Comparison of ENCODE assay signal across 8 cellular contexts in genomic region chr14:70188608-70189540, GRCh38. TPM values are rescaled to one million over a fixed set of nuclear protein-coding genes. Genes with fewer than 3 reads are reported as not detected.
DNase-seq lines count a peak whose midpoint lies in the region; ATAC-seq and TF ChIP-seq lines count a peak whose summit lies in the region.

A gene with protein sequence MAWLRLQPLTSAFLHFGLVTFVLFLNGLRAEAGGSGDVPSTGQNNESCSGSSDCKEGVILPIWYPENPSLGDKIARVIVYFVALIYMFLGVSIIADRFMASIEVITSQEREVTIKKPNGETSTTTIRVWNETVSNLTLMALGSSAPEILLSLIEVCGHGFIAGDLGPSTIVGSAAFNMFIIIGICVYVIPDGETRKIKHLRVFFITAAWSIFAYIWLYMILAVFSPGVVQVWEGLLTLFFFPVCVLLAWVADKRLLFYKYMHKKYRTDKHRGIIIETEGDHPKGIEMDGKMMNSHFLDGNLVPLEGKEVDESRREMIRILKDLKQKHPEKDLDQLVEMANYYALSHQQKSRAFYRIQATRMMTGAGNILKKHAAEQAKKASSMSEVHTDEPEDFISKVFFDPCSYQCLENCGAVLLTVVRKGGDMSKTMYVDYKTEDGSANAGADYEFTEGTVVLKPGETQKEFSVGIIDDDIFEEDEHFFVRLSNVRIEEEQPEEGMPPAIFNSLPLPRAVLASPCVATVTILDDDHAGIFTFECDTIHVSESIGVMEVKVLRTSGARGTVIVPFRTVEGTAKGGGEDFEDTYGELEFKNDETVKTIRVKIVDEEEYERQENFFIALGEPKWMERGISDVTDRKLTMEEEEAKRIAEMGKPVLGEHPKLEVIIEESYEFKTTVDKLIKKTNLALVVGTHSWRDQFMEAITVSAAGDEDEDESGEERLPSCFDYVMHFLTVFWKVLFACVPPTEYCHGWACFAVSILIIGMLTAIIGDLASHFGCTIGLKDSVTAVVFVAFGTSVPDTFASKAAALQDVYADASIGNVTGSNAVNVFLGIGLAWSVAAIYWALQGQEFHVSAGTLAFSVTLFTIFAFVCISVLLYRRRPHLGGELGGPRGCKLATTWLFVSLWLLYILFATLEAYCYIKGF (minus strand): TSS chr14:70188951. CDS start chr14:70168422, 20,529 bp downstream.

- peaks cover 50 to 77% (median 53%) of the 10 kb centered on the region in 3 donors for H3K27me3 Mint-ChIP-seq in CD14-positive monocyte (ENCODE audit: low read depth in 3 of 3)
- H3K27me3 Mint-ChIP-seq in activated T-helper 17 cell treated with anti-CD3 and anti-CD28 coated beads, Interleukin-2, amount 50 U/mL, for 72 hours = peaks cover 64% of the 10 kb centered on the region
- H3K27me3 Mint-ChIP-seq in neural progenitor cell (ENCODE audit: insufficient read depth, low read depth) = peaks cover 20% of the 10 kb centered on the region

- intact Hi-C loops in CD14-positive monocyte (cut with micrococcal nuclease) = no loop called here

- peaks cover 23% of the 10 kb centered on the region for H3K4me1 Mint-ChIP-seq in CD14-positive monocyte
- H3K4me1 Mint-ChIP-seq in activated T-helper 17 cell treated with anti-CD3 and anti-CD28 coated beads, Interleukin-2, amount 50 U/mL, for 72 hours = peaks cover 5% of the 10 kb centered on the region
- H3K4me1 Mint-ChIP-seq in neural progenitor cell = peaks cover 22% of the 10 kb centered on the region

- H3K9me3 ChIP-seq in neural progenitor cell (ENCODE audit: low read depth) = no peaks in the 10 kb centered on the region

- H3K27ac Mint-ChIP-seq in CD14-positive monocyte (no peak within 1 kb of the TSS), neural progenitor cell (peak within 1 kb of the TSS; percentile 17)
- H3K27ac Mint-ChIP-seq in activated T-helper 17 cell treated with anti-CD3 and anti-CD28 coated beads, Interleukin-2, amount 50 U/mL, for 72 hours = peak within 1 kb of the TSS; percentile 56

- peak; percentile 48 for TF ChIP-seq POLR2A in GM19193 (IDR thresholded peaks at IDR 0.05; ENCODE audit: extremely low read depth, insufficient read depth, insufficient read length)

- H2AFZ ChIP-seq in neural progenitor cell (replicated peaks) = peak within 1 kb of the TSS; percentile 87

- H4K20me1 ChIP-seq in neural progenitor cell (ENCODE audit: low read depth) = no peaks in the 10 kb centered on the region

- H3K27ac ChIP-seq in neural progenitor cell = no peak within 1 kb of the TSS

- peaks cover 16% of the 10 kb centered on the region for H3F3A ChIP-seq in neural progenitor cell (ENCODE audit: low read depth)

- H3K4me1 ChIP-seq in neural progenitor cell = peaks cover 22% of the 10 kb centered on the region

- no peaks in the 10 kb centered on the region for H3K36me3 ChIP-seq in neural progenitor cell

- H3K4me3 ChIP-seq in neural progenitor cell = peak within 1 kb of the TSS; percentile 76

- H3K9me3 Mint-ChIP-seq in CD14-positive monocyte = peaks cover 0 to 23% (median 10%) of the 10 kb centered on the region in 7 donors
- H3K9me3 Mint-ChIP-seq in activated T-helper 17 cell treated with anti-CD3 and anti-CD28 coated beads, Interleukin-2, amount 50 U/mL, for 72 hours = no peaks in the 10 kb centered on the region
- H3K9me3 Mint-ChIP-seq in neural progenitor cell = no peaks in the 10 kb centered on the region

- TF ChIP-seq CTCF in CD14-positive monocyte (IDR thresholded peaks at IDR 0.05) (no peak), neural progenitor cell (IDR thresholded peaks at IDR 0.05) (no peak)

- H3K4me3 Mint-ChIP-seq in CD14-positive monocyte (peak within 1 kb of the TSS; percentile 75 to 89), neural progenitor cell (peak within 1 kb of the TSS; percentile 94)
- peak within 1 kb of the TSS; percentile 85 for H3K4me3 Mint-ChIP-seq in activated T-helper 17 cell treated with anti-CD3 and anti-CD28 coated beads, Interleukin-2, amount 50 U/mL, for 72 hours

- peaks cover 0 to 7% of the 10 kb centered on the region in 2 donors for H3K36me3 Mint-ChIP-seq in CD14-positive monocyte
- H3K36me3 Mint-ChIP-seq in activated T-helper 17 cell treated with anti-CD3 and anti-CD28 coated beads, Interleukin-2, amount 50 U/mL, for 72 hours (ENCODE audit: low read depth) = no peaks in the 10 kb centered on the region
- no peaks in the 10 kb centered on the region for H3K36me3 Mint-ChIP-seq in neural progenitor cell

- H3K27me3 ChIP-seq in neural progenitor cell = peaks cover 74% of the 10 kb centered on the region

- DNase-seq in CD14-positive monocyte (ENCODE audit: low spot score) (no peak), NCI-H1694 (lab: John Stamatoyannopoulos, UW) (peak; percentile 92), germinal center (ENCODE audit: low spot score) (peak; percentile 47), neural progenitor cell (ENCODE audit: low spot score) (peak; percentile 77), mesenteric fat pad (ENCODE audit: low spot score) (no peak)

- H3K79me2 ChIP-seq in neural progenitor cell (ENCODE audit: low read depth) = no peaks in the 10 kb centered on the region

- peak within 1 kb of the TSS; percentile 100 for H3K4me2 ChIP-seq in neural progenitor cell

- H3K9ac ChIP-seq in neural progenitor cell = no peak within 1 kb of the TSS

- ATAC-seq in activated T-helper 17 cell treated with anti-CD3 and anti-CD28 coated beads, Interleukin-2, amount 50 U/mL, for 72 hours (replicated peaks) = peak; percentile 54
- no peak for ATAC-seq in HG03565 (IDR thresholded peaks at IDR 0.05; ENCODE audit: unreplicated experiment)

RNA-seq across cellular contexts. Expression of the gene that starts here (rescaled TPM):
- not detected for polyA plus RNA-seq in CD14-positive monocyte
- 1 to 10 TPM in 1 of 2 donors, under 1 TPM in 1; 0.15 to 2.0 TPM for total RNA-seq in activated T-helper 17 cell treated with anti-CD3 and anti-CD28 coated beads, Interleukin-2, amount 50 U/mL, for 72 hours
- 0.24 and 0.71 TPM in 2 replicates for total RNA-seq in neural progenitor cell (ENCODE audit: low replicate concordance)
- 0.16 TPM for total RNA-seq in mesenteric fat pad

Comparison
In these comparisons a context has a peak if more than half of its experiments do, and no peak if none do; other contexts are left out.
1. Peak in DNase-seq, H3K4me3 ChIP-seq and H3K4me2 ChIP-seq in neural progenitor cell; RNA of the gene not detected or under 1 TPM.
2. DNase-seq: peak in NCI-H1694 (single experiment) and germinal center (single experiment); none in CD14-positive monocyte (single experiment) and mesenteric fat pad (single experiment).
3. H3K27ac Mint-ChIP-seq: peak in activated T-helper 17 cell treated with anti-CD3 and anti-CD28 coated beads, Interleukin-2, amount 50 U/mL, for 72 hours (single experiment) and neural progenitor cell (single experiment); none in CD14-positive monocyte (0 of 7).
4. Peak in every context shown above with its lines, with median percentiles within 50 percentile points of each other: H3K4me3 Mint-ChIP-seq.